Comparison of ENCODE assay signal across 1 cellular context in genomic region chr11:116808262-116809175, GRCh38.
A peak's percentile ranks its signal among the peaks of the same experiment; 100 is the strongest.
TF ChIP-seq lines count a peak whose summit lies in the region.

No MANE protein-coding gene starts in this region.

TF ChIP-seq in HepG2, 621 proteins besides CTCF, POLR2A, EP300 and RAD21 (continued from another document and continues in another):
- no peak for TF ChIP-seq ZBTB40 (IDR thresholded peaks at IDR 0.05)
- TF ChIP-seq ZBTB40 (CRISPR knock-in tag; IDR thresholded peaks at IDR 0.05) = peak; percentile 16; the same call in 1 of the 2 replicates
- TF ChIP-seq PHF21A (CRISPR knock-in tag; IDR thresholded peaks at IDR 0.05) = peak; percentile 94
- peak; percentile 25; the same call in 1 of the 2 replicates for TF ChIP-seq CBX5 (CRISPR knock-in tag; IDR thresholded peaks at IDR 0.05; ENCODE audit: borderline replicate concordance)
- TF ChIP-seq NFIC (IDR thresholded peaks at IDR 0.05; ENCODE audit: low read length) = peak; percentile 98
- peak in 1 of 2 experiments; percentile 65; a peak in 2 of 4 replicates for TF ChIP-seq ATF4 (CRISPR knock-in tag; IDR thresholded peaks at IDR 0.05)
- peak; percentile 61; the same call in 1 of the 2 replicates for TF ChIP-seq ZIK1 (CRISPR knock-in tag; IDR thresholded peaks at IDR 0.05; ENCODE audit: borderline replicate concordance, low read depth)
- TF ChIP-seq SUZ12 (IDR thresholded peaks at IDR 0.05; ENCODE audit: low read depth, low read length) = no peak
- peak; percentile 27; the same call in 1 of the 3 replicates for TF ChIP-seq MXI1 (IDR thresholded peaks at IDR 0.05; ENCODE audit: borderline replicate concordance, low read depth, low read length)
- TF ChIP-seq GTF3A (CRISPR knock-in tag; conservative IDR thresholded peaks at IDR 0.05) = no peak
- TF ChIP-seq MED8 (CRISPR knock-in tag; IDR thresholded peaks at IDR 0.05; ENCODE audit: insufficient replicate concordance) = peak; percentile 89
- TF ChIP-seq SNAI1 (CRISPR knock-in tag; IDR thresholded peaks at IDR 0.05; ENCODE audit: borderline replicate concordance) = 0 out of 2 replicates have a peak, but pooled peaks have one; percentile 52
- TF ChIP-seq DMAP1 (CRISPR knock-in tag; IDR thresholded peaks at IDR 0.05) = peak; percentile 53; the same call in 1 of the 2 replicates
- TF ChIP-seq ZNF317 (CRISPR knock-in tag; IDR thresholded peaks at IDR 0.05) = peak; percentile 76
- peak; percentile 98 for TF ChIP-seq ISL2 (CRISPR knock-in tag; IDR thresholded peaks at IDR 0.05)
- peak; percentile 55; the same call in 1 of the 2 replicates for TF ChIP-seq E2F1 (CRISPR knock-in tag; IDR thresholded peaks at IDR 0.05)
- TF ChIP-seq PRPF4 (IDR thresholded peaks at IDR 0.05; ENCODE audit: low read depth, low read length, poor library complexity, severe bottlenecking) = no peak
- TF ChIP-seq ZNF660 (CRISPR knock-in tag; IDR thresholded peaks at IDR 0.05; ENCODE audit: borderline replicate concordance, low read depth) = no peak
- 0 out of 2 replicates have a peak, but pooled peaks have one; percentile 35 for TF ChIP-seq SRY (CRISPR knock-in tag; IDR thresholded peaks at IDR 0.05)
- no peak for TF ChIP-seq ZNF274 (CRISPR knock-in tag; IDR thresholded peaks at IDR 0.05)
- peak; percentile 88 for TF ChIP-seq SP5 (CRISPR knock-in tag; IDR thresholded peaks at IDR 0.05; ENCODE audit: borderline replicate concordance, low read depth)
- TF ChIP-seq CEBPZ (IDR thresholded peaks at IDR 0.05; ENCODE audit: low read length) = no peak
- TF ChIP-seq ZNF574 (CRISPR knock-in tag; IDR thresholded peaks at IDR 0.05) = peak; percentile 70
- TF ChIP-seq NFYC (CRISPR knock-in tag; IDR thresholded peaks at IDR 0.05) = 0 out of 2 replicates have a peak, but pooled peaks have one; percentile 8
- peak in 1 of 2 experiments; percentile 59; a peak in 1 of 4 replicates for TF ChIP-seq KLF16 (CRISPR knock-in tag; IDR thresholded peaks at IDR 0.05)
- no peak for TF ChIP-seq ATF7 (IDR thresholded peaks at IDR 0.05)
- TF ChIP-seq ATF7 (CRISPR knock-in tag; IDR thresholded peaks at IDR 0.05) = no peak; the same call in 1 of the 2 replicates
- TF ChIP-seq RXRB (CRISPR knock-in tag; IDR thresholded peaks at IDR 0.05; ENCODE audit: borderline replicate concordance) = peak; percentile 96
- no peak; the same call in 1 of the 2 replicates for TF ChIP-seq THAP9 (CRISPR knock-in tag; IDR thresholded peaks at IDR 0.05; ENCODE audit: borderline replicate concordance)
- peak; percentile 99 for TF ChIP-seq ZBED4 (CRISPR knock-in tag; IDR thresholded peaks at IDR 0.05; ENCODE audit: borderline replicate concordance)
